Comparison of ENCODE assay signal across 14 cellular contexts in genomic region chr15:65904301-65904700, GRCh38.
"Had no signal": no experiment of that assay in that cellular context is flagged by ENCODE, and none has a peak within 500 bp of the region (broad histone marks: within the 10 kb centered on the region; RNA-seq: fewer than 3 reads in every experiment).

No MANE protein-coding gene starts in this region.

- H3K27me3 ChIP-seq: colonic mucosa, right atrium auricular region, upper lobe of left lung had no signal

- H3K27ac ChIP-seq: colonic mucosa, right atrium auricular region, upper lobe of left lung had no signal

- H3K9me3 ChIP-seq: colonic mucosa, right atrium auricular region, upper lobe of left lung had no signal

- FAIRE-seq: astrocyte had no signal

- H3K4me3 ChIP-seq: colonic mucosa, right atrium auricular region, skin epidermis, upper lobe of left lung had no signal

- DNase-seq: activated CD4-positive, alpha-beta T cell treated with anti-CD3 and anti-CD28 coated beads, Interleukin-2, amount 50 U/mL, for 4 hours; activated CD4-positive, CD25-positive, alpha-beta regulatory T cell treated with anti-CD3 and anti-CD28 coated beads, Interleukin-2, amount 50 U/mL, for 72 hours; activated T-cell treated with anti-CD3 and anti-CD28 coated beads, Interleukin-2, amount 50 U/mL, for 1 hour; colonic mucosa; effector CD4-positive, alpha-beta T cell; hippocampal formation; kidney glomerular epithelial cell; stimulated activated CD4-positive, alpha-beta T cell treated with anti-CD3 and anti-CD28 coated beads, Interleukin-4, amount 100 ng/mL, for 4 hours; T-helper 9 cell; upper lobe of left lung had no signal

- H3K4me1 ChIP-seq: colonic mucosa had no signal

- H3K9me3 Mint-ChIP-seq: mesothelial cell of epicardium had no signal

- H3K4me3 Mint-ChIP-seq: mesothelial cell of epicardium had no signal

- H3K36me3 ChIP-seq: colonic mucosa had no signal
